In genomic region chr18:79571221-79572092, GRCh38 we compare ENCODE assay signal across 17 cellular contexts.
A peak's percentile ranks its signal among the peaks of the same experiment; 100 is the strongest.
DNase-seq lines count a peak whose midpoint lies in the region; ATAC-seq and TF ChIP-seq lines count a peak whose summit lies in the region.
"Had no signal": no experiment of that assay in that cellular context is flagged by ENCODE, and none has a peak within 500 bp of the region (broad histone marks: within the 10 kb centered on the region; RNA-seq: fewer than 3 reads in every experiment).

No MANE protein-coding gene starts in this region.

- TF ChIP-seq POLR2A in spleen (IDR thresholded peaks at IDR 0.05) (no peak), esophagus muscularis mucosa (IDR thresholded peaks at IDR 0.05; ENCODE audit: low read depth) (no peak)

- peaks cover 19% of the 10 kb centered on the region for H3K36me3 Mint-ChIP-seq in HFFc6 (ENCODE audit: low read depth)
- H3K36me3 Mint-ChIP-seq: immature natural killer cell had no signal

- no peak overlapping the region for H3K4me3 ChIP-seq in left lung
- no peak overlapping the region for H3K4me3 ChIP-seq in spleen
- H3K4me3 ChIP-seq in esophagus muscularis mucosa: no peak overlapping the region
- H3K4me3 ChIP-seq: gastroesophageal sphincter, GM23248 had no signal

- CTCF ChIA-PET in RWPE1 (lab: Yijun Ruan, JAX): no interaction called here

- H3K27ac Mint-ChIP-seq in HFFc6: no peak overlapping the region
- H3K27ac Mint-ChIP-seq: immature natural killer cell; stimulated activated naive CD8-positive, alpha-beta T cell treated with anti-CD3 and anti-CD28 coated beads, Interleukin-15, Interleukin-2, amounts not matched to agents 100 ng/mL and 50 ng/mL, for 24 hours had no signal

- H3K4me1 ChIP-seq in left lung: peaks cover 0 to 7% of the 10 kb centered on the region in 2 donors
- H3K4me1 ChIP-seq in spleen: peaks cover 1 to 31% (median 14%) of the 10 kb centered on the region in 6 donors
- H3K4me1 ChIP-seq in esophagus muscularis mucosa: peaks cover 9 to 25% (median 21%) of the 10 kb centered on the region in 4 donors
- H3K4me1 ChIP-seq: parathyroid adenoma had no signal

- H3K36me3 ChIP-seq in left lung (no peaks in the 10 kb centered on the region), spleen (no peaks in the 10 kb centered on the region), esophagus muscularis mucosa (no peaks in the 10 kb centered on the region)
- H3K36me3 ChIP-seq: gastroesophageal sphincter had no signal

- H3K9me3 Mint-ChIP-seq in HFFc6: peaks cover 28% of the 10 kb centered on the region

- H3K27ac ChIP-seq in RWPE1 (peak overlapping the region; percentile 84), left lung (no peak overlapping the region), spleen (peak overlapping the region in 1 of 8 donors; percentile 15), esophagus muscularis mucosa (replicated peaks in 1 of 4) (no peak overlapping the region)
- H3K27ac ChIP-seq: gastroesophageal sphincter, GM23248, parathyroid adenoma had no signal

- intact Hi-C loops in left lung (cut with DNase I): no loop called here
- intact Hi-C loops in spleen (cut with DNase I; ENCODE audit: low total_unique reads): no loop called here
- intact Hi-C loops in esophagus muscularis mucosa (cut with DNase I): no loop called here

- no peak overlapping the region for H3K4me3 Mint-ChIP-seq in HFFc6
- H3K4me3 Mint-ChIP-seq: immature natural killer cell; stimulated activated naive CD8-positive, alpha-beta T cell treated with anti-CD3 and anti-CD28 coated beads, Interleukin-15, Interleukin-2, amounts not matched to agents 100 ng/mL and 50 ng/mL, for 24 hours had no signal

- no peak for TF ChIP-seq EP300 in esophagus muscularis mucosa (IDR thresholded peaks at IDR 0.05)

- peaks cover 22% of the 10 kb centered on the region for H3K4me1 Mint-ChIP-seq in HFFc6 (ENCODE audit: low read depth)
- H3K4me1 Mint-ChIP-seq: immature natural killer cell had no signal

- WGBS in spleen, 5 donors: 80 to 91% (median 87%) methylated on average over 36 to 38 of the region's 38 CpGs
- WGBS in esophagus muscularis mucosa: 92% methylated on average over 23 of the region's 38 CpGs

- H3K9me3 ChIP-seq in left lung (peaks cover 0 to 26% of the 10 kb centered on the region in 2 donors), spleen (peaks cover 0 to 30% (median 26%) of the 10 kb centered on the region in 8 donors), esophagus muscularis mucosa (peaks cover 0 to 24% (median 19%) of the 10 kb centered on the region in 4 donors)

- TF ChIP-seq CTCF in RWPE1 (conservative IDR thresholded peaks at IDR 0.05; ENCODE audit: low read depth) (no peak), left lung (IDR thresholded peaks at IDR 0.05) (no peak), spleen (IDR thresholded peaks at IDR 0.05 in 8 of 11, conservative IDR thresholded peaks at IDR 0.05 in 3 of 11) (no peak), esophagus muscularis mucosa (IDR thresholded peaks at IDR 0.05) (no peak), HFFc6 (IDR thresholded peaks at IDR 0.05) (no peak)

- peaks cover 0 to 25% of the 10 kb centered on the region in 2 donors for H3K27me3 ChIP-seq in left lung
- H3K27me3 ChIP-seq in spleen (replicated peaks in 1 of 7): peaks cover 0 to 14% (median 0%) of the 10 kb centered on the region in 7 donors
- H3K27me3 ChIP-seq in esophagus muscularis mucosa: no peaks in the 10 kb centered on the region

- ATAC-seq in left lung: no peak
- ATAC-seq: gastroesophageal sphincter had no signal

- peaks cover 16% of the 10 kb centered on the region for H3K27me3 Mint-ChIP-seq in HFFc6 (ENCODE audit: insufficient read depth)
- H3K27me3 Mint-ChIP-seq: stimulated activated naive CD8-positive, alpha-beta T cell treated with anti-CD3 and anti-CD28 coated beads, Interleukin-15, Interleukin-2, amounts not matched to agents 100 ng/mL and 50 ng/mL, for 24 hours had no signal

- POLR2A ChIA-PET in RWPE1 (lab: Yijun Ruan, JAX; ENCODE audit: low non-redundant PET): interaction anchor here (0.6 kb wide), 1 partner anchor 58 kb away, joined by 3 read pairs; no protein-coding TSS in a partner anchor

- peak; percentile 8 for DNase-seq in activated naive CD4-positive, alpha-beta T cell treated with anti-CD3 and anti-CD28 coated beads, Interleukin-2, amount 50 U/mL, for 16 hours
- DNase-seq in activated naive CD4-positive, alpha-beta T cell treated with Interleukin-2 at 50 U/mL for 16 hours: no peak
- no peak for DNase-seq in RWPE1 (ENCODE audit: low spot score)
- peak; percentile 25 to 65 for DNase-seq in left lung
- DNase-seq in spleen: peak; percentile 56
- DNase-seq in esophagus muscularis mucosa (ENCODE audit: extremely low spot score): no peak
- DNase-seq in NCI-H2227 (lab: John Stamatoyannopoulos, UW; ENCODE audit: unreplicated experiment): no peak
- DNase-seq in HFFc6: no peak
- DNase-seq: immature natural killer cell; MM.1S; NCI-H2081 treated with DMSO at 0.1 percent for 48 hours; NCI-H774; stimulated activated CD4-positive, alpha-beta T cell treated with anti-CD3 and anti-CD28 coated beads, Interleukin-12 subunit alpha, Interleukin-12 subunit beta, amount 100 ng/mL, for 4 hours had no signal

Comparison
In these comparisons a context has a peak if more than half of its experiments do, and no peak if none do; other contexts are left out.
1. DNase-seq: peak in activated naive CD4-positive, alpha-beta T cell treated with anti-CD3 and anti-CD28 coated beads, Interleukin-2, amount 50 U/mL, for 16 hours (single experiment), left lung (2 of 2) and spleen (single experiment); none in activated naive CD4-positive, alpha-beta T cell treated with Interleukin-2 at 50 U/mL for 16 hours (single experiment), RWPE1 (single experiment), esophagus muscularis mucosa (single experiment), NCI-H2227 (single experiment) and HFFc6 (single experiment).